9 cellular contexts compared by ENCODE assay signal in the genomic region with DNA sequence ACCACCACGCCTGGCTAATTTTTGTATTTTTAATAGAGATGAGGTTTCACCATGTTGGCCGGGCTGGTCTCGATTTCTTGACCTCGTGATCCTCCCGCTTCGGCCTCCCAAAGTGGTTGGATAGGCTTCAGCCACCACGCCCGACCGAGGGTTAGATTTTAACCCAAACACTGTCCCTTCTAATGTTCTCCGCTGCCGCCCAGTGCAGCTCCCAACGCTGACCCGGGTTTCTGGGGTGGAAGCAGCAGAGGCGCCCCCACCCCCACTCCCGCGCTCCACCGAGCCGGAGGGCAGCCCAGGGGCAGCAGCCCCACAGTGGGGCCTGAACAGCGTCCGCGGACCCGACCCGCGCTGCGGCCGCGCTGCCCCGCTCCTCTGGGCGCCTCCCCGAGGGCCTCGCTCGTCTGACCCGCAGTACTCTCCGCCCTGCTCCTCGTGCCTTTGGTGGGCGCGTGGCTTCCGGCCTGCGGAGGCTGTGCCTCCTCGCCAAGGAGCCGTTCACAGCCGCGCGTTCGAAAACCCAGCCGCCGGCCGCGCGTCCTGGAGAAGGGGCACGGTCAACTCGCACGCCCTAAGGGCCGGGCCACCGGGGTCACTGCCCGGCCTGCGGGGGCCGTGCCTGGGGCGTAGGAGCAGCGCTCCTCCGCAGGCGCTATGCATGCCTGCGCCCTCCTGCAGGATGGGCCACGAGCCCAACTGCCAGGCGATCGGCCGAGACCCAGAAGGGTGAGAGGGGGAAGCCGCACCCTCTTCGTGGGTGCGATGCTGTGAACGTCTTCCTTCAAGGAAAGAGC.
DNase-seq lines count a peak whose midpoint lies in the region; ATAC-seq and TF ChIP-seq lines count a peak whose summit lies in the region.
"Had no signal": no experiment of that assay in that cellular context is flagged by ENCODE, and none has a peak within 500 bp of the region (broad histone marks: within the 10 kb centered on the region; RNA-seq: fewer than 3 reads in every experiment).

No MANE protein-coding gene starts in this region.

- H3K9ac ChIP-seq in BLaER1 = no peak overlapping the region
- H3K9ac ChIP-seq in neuronal stem cell (ENCODE audit: low read depth, low read length, poor library complexity) = no peak overlapping the region

- DNase-seq in HK-2 (ENCODE audit: unreplicated experiment) = peak; percentile 70
- no peak for DNase-seq in effector memory CD4-positive, alpha-beta T cell
- no peak for DNase-seq in neuronal stem cell (ENCODE audit: low spot score)
- no peak for DNase-seq in nucleus accumbens (lab: John Stamatoyannopoulos, UW)
- DNase-seq in NCI-H510A (lab: John Stamatoyannopoulos, UW) = no peak
- no peak for DNase-seq in WERI-Rb-1

- H3K4me1 ChIP-seq in BLaER1 (peaks cover 24% of the 10 kb centered on the region), neuronal stem cell (ENCODE audit: control insufficient read depth in 2 of 2, insufficient read depth in 1 of 2, low read depth in 1 of 2, low read length in 2 of 2) (peaks cover 11 to 17% of the 10 kb centered on the region in 2 donors)
- H3K4me1 ChIP-seq in effector memory CD4-positive, alpha-beta T cell (ENCODE audit: control insufficient read depth, insufficient read depth, low read length, poor library complexity, severe bottlenecking) = peaks cover 16% of the 10 kb centered on the region

- no peak overlapping the region for H3K23ac ChIP-seq in neuronal stem cell (ENCODE audit: low read depth, low read length, poor library complexity)

- no peak overlapping the region for H4K91ac ChIP-seq in neuronal stem cell (ENCODE audit: low read depth, low read length, poor library complexity)

- no peak for TF ChIP-seq CTCF in WERI-Rb-1 (IDR thresholded peaks at IDR 0.05; ENCODE audit: low read depth, low read length)

- H2BK12ac ChIP-seq in neuronal stem cell (ENCODE audit: low read length) = peak overlapping the region; percentile 59

- peak overlapping the region; percentile 85 for H3K18ac ChIP-seq in neuronal stem cell (ENCODE audit: low read length)

- no CpG with 5 or more reads among the region's 71 CpGs for WGBS in neuronal stem cell (ENCODE audit: extremely low coverage in 2 of 2, insufficient read length in 2 of 2, insufficient replicate concordance in 1 of 2), 2 donors

- no peak overlapping the region for H2BK5ac ChIP-seq in neuronal stem cell (ENCODE audit: low read length)

- no peak overlapping the region for H4K8ac ChIP-seq in neuronal stem cell (ENCODE audit: low read depth, low read length)

- H3K4me2 ChIP-seq in BLaER1 (peak overlapping the region; percentile 76; the same call in 1 of the 2 replicates), neuronal stem cell (ENCODE audit: insufficient read depth, low read length, poor library complexity, severe bottlenecking) (no peak overlapping the region)

- H2BK120ac ChIP-seq in neuronal stem cell (ENCODE audit: low read depth, low read length) = peak overlapping the region; percentile 23

- no peak overlapping the region for H3K4ac ChIP-seq in neuronal stem cell (ENCODE audit: low read length)

- H3K9me3 ChIP-seq in BLaER1 (peaks cover 28% of the 10 kb centered on the region), neuronal stem cell (replicated peaks in 1 of 2; ENCODE audit: control insufficient read depth in 2 of 2, insufficient read depth in 1 of 2, low read depth in 1 of 2, low read length in 2 of 2) (peaks cover 4 to 10% of the 10 kb centered on the region in 2 donors), WERI-Rb-1 (ENCODE audit: severe bottlenecking) (peaks cover 4% of the 10 kb centered on the region)
- H3K9me3 ChIP-seq in effector memory CD4-positive, alpha-beta T cell (ENCODE audit: control insufficient read depth, low read length) = no peaks in the 10 kb centered on the region

- peak overlapping the region; percentile 39 for H2BK15ac ChIP-seq in neuronal stem cell (ENCODE audit: low read length)

- H4K20me1 ChIP-seq in BLaER1 = no peaks in the 10 kb centered on the region

- H3K4me3 ChIP-seq in BLaER1 (no peak overlapping the region), neuronal stem cell (ENCODE audit: low read length in 2 of 2) (no peak overlapping the region), WERI-Rb-1 (ENCODE audit: low read depth, low read length) (no peak overlapping the region)
- peak overlapping the region; percentile 18 for H3K4me3 ChIP-seq in effector memory CD4-positive, alpha-beta T cell (ENCODE audit: insufficient read depth, low read depth, low read length, poor library complexity, severe bottlenecking)

- H2AFZ ChIP-seq in neuronal stem cell (ENCODE audit: low read length) = no peak overlapping the region

- peak overlapping the region; percentile 58 for H3K14ac ChIP-seq in neuronal stem cell (ENCODE audit: low read length)

- peak overlapping the region; percentile 86 for H2AK5ac ChIP-seq in neuronal stem cell (ENCODE audit: low read depth, low read length)

- H3K27ac ChIP-seq in BLaER1 (no peak overlapping the region), neuronal stem cell (replicated peaks; ENCODE audit: low read length) (no peak overlapping the region), WERI-Rb-1 (no peak overlapping the region)
- H3K27ac ChIP-seq in effector memory CD4-positive, alpha-beta T cell (ENCODE audit: insufficient read depth, low read length, poor library complexity, severe bottlenecking) = no peak overlapping the region

- H3K27me3 ChIP-seq in BLaER1 = 0 out of 2 replicates have a peak, but pooled peaks cover 4% of the 10 kb centered on the region
- H3K27me3 ChIP-seq in effector memory CD4-positive, alpha-beta T cell (replicated peaks; ENCODE audit: control insufficient read depth, insufficient read depth, low read length, poor library complexity, severe bottlenecking) = peaks cover 10% of the 10 kb centered on the region
- no peaks in the 10 kb centered on the region for H3K27me3 ChIP-seq in neuronal stem cell (ENCODE audit: control insufficient read depth in 3 of 3, insufficient read depth in 3 of 3, low read depth in 1 of 3, low read length in 3 of 3)
- no peaks in the 10 kb centered on the region for H3K27me3 ChIP-seq in WERI-Rb-1 (ENCODE audit: insufficient read depth, low read depth, severe bottlenecking)

- no peaks in the 10 kb centered on the region for H3K79me1 ChIP-seq in neuronal stem cell (ENCODE audit: low read depth, low read length)

- no peak for ATAC-seq in HG03439 (IDR thresholded peaks at IDR 0.05; ENCODE audit: unreplicated experiment)

- H3K36me3 ChIP-seq in BLaER1 = no peaks in the 10 kb centered on the region
- H3K36me3 ChIP-seq in effector memory CD4-positive, alpha-beta T cell (ENCODE audit: control insufficient read depth, insufficient read depth, low read length) = no peaks in the 10 kb centered on the region
- H3K36me3 ChIP-seq in neuronal stem cell (replicated peaks in 1 of 2; ENCODE audit: control insufficient read depth in 2 of 2, insufficient read depth in 2 of 2, low read length in 2 of 2) = no peaks in the 10 kb centered on the region
- no peaks in the 10 kb centered on the region for H3K36me3 ChIP-seq in WERI-Rb-1
- H3K36me3 ChIP-seq: tibial nerve had no signal
